ENCODE assay signal across 12 cellular contexts in the genomic region with DNA sequence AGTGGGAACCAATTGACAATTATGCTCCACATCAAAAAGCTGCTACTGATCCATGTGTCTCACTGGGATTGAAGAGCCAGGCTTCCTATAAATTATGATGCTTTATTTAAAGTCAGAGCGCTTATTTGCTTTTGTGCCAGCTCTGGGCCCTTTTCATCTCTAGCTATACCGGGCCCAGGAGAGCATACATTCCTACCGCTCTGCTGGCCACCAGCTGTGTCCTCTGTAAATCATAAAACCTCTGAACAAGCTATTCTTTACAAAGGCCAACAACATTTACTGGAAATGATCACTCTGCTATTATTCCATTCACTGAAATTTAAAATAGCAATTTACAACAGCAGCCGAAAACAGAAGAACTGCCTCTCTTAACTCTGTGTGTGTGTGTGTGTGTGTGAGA.
DNase-seq lines count a peak whose midpoint lies in the region; ATAC-seq, FAIRE-seq and TF ChIP-seq lines count a peak whose summit lies in the region.
"Had no signal": no experiment of that assay in that cellular context is flagged by ENCODE, and none has a peak within 500 bp of the region (broad histone marks: within the 10 kb centered on the region; RNA-seq: fewer than 3 reads in every experiment).

No MANE protein-coding gene starts in this region.

- no peak for TF ChIP-seq POLR2A in A549 (IDR thresholded peaks at IDR 0.05; ENCODE audit: low read length)

- DNase-seq in A549 (ENCODE audit: low read depth in 1 of 2, low spot score in 1 of 2) (no peak), NCI-H146 treated with DMSO at 0.1 percent for 48 hours (lab: John Stamatoyannopoulos, UW; ENCODE audit: unreplicated experiment) (peak; percentile 33), GF-D8 (lab: John Stamatoyannopoulos, UW) (no peak)
- DNase-seq in stimulated activated naive CD8-positive, alpha-beta T cell treated with anti-CD3 and anti-CD28 coated beads, Interleukin-15, Interleukin-2, amounts not matched to agents 100 U/mL and 50 U/mL, for 24 hours: no peak
- DNase-seq: activated naive CD4-positive, alpha-beta T cell; effector CD8-positive, alpha-beta T cell; naive B cell; RPMI8226 had no signal

- no peak overlapping the region for H3K4me3 ChIP-seq in A549
- no peak overlapping the region for H3K4me3 ChIP-seq in mesodermal cell (ENCODE audit: extremely low read depth, insufficient read depth, low read length, poor library complexity, severe bottlenecking)

- CTCF ChIA-PET in A549 (lab: Yijun Ruan, JAX): interaction anchor here (1.4 kb wide), 1 partner anchor 13 kb away, joined by 4 read pairs; no protein-coding TSS in a partner anchor

- H3K4me2 ChIP-seq in A549: peak overlapping the region; percentile 81

- POLR2A ChIA-PET in A549 (lab: Yijun Ruan, JAX): no interaction called here

- WGBS in A549 (ENCODE audit: missing lambda C conversion rate): 57% methylated on average over 4 of the region's 4 CpGs
- WGBS in mesodermal cell (ENCODE audit: insufficient coverage in 2 of 2), 2 experiments: 57 to 77% methylated on average over 3 of the region's 4 CpGs

- TF ChIP-seq RAD21 in A549 (conservative IDR thresholded peaks at IDR 0.05 in 1 of 2, IDR thresholded peaks at IDR 0.05 in 1 of 2): no peak

- no peak for TF ChIP-seq EP300 in A549 (IDR thresholded peaks at IDR 0.05)

- ATAC-seq in A549 (no peak), HG03039 (IDR thresholded peaks at IDR 0.05; ENCODE audit: unreplicated experiment) (no peak), GM18502 (IDR thresholded peaks at IDR 0.05; ENCODE audit: poor library complexity, unreplicated experiment) (no peak)
- ATAC-seq in stimulated activated naive CD8-positive, alpha-beta T cell treated with anti-CD3 and anti-CD28 coated beads, Interleukin-15, Interleukin-2, amounts not matched to agents 100 U/mL and 50 U/mL, for 24 hours: no peak

- no peaks in the 10 kb centered on the region for H3K36me3 ChIP-seq in mesodermal cell (ENCODE audit: control insufficient read depth, insufficient read depth, low read length)

- H3K27ac ChIP-seq in A549 (peak overlapping the region; percentile 83 to 87), VCaP (peak overlapping the region; percentile 77), mesodermal cell (ENCODE audit: low read depth, low read length, severe bottlenecking) (peak overlapping the region; percentile 16)

- FAIRE-seq in A549 (lab: Jason Lieb, UNC): no peak

- TF ChIP-seq CTCF in A549 (IDR thresholded peaks at IDR 0.05): no peak
- TF ChIP-seq CTCF in VCaP (conservative IDR thresholded peaks at IDR 0.05): no peak

- peaks cover 79% of the 10 kb centered on the region for H3K4me1 ChIP-seq in A549
- H3K4me1 ChIP-seq in mesodermal cell (ENCODE audit: control insufficient read depth, insufficient read depth, low read length, poor library complexity, severe bottlenecking): peaks cover 95% of the 10 kb centered on the region

- H3K9me3 ChIP-seq in A549 (no peaks in the 10 kb centered on the region), mesodermal cell (ENCODE audit: control insufficient read depth, low read length) (no peaks in the 10 kb centered on the region)

TF ChIP-seq in A549, 52 proteins besides CTCF, POLR2A, EP300 and RAD21:
- TF ChIP-seq, protein P1, sequence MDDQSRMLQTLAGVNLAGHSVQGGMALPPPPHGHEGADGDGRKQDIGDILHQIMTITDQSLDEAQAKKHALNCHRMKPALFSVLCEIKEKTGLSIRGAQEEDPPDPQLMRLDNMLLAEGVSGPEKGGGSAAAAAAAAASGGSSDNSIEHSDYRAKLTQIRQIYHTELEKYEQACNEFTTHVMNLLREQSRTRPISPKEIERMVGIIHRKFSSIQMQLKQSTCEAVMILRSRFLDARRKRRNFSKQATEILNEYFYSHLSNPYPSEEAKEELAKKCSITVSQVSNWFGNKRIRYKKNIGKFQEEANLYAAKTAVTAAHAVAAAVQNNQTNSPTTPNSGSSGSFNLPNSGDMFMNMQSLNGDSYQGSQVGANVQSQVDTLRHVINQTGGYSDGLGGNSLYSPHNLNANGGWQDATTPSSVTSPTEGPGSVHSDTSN (IDR thresholded peaks at IDR 0.05): no peak
- TF ChIP-seq ZFP36 (IDR thresholded peaks at IDR 0.05; ENCODE audit: borderline replicate concordance, partially characterized antibody) (no peak), MAFK (IDR thresholded peaks at IDR 0.05; ENCODE audit: partially characterized antibody) (no peak), CHD2 (IDR thresholded peaks at IDR 0.05; ENCODE audit: low read length, partially characterized antibody) (no peak), ZNF302 (CRISPR knock-in tag; IDR thresholded peaks at IDR 0.05) (no peak), CBX2 (IDR thresholded peaks at IDR 0.05; ENCODE audit: borderline replicate concordance, low read depth) (no peak), POLR2AphosphoS2 (conservative IDR thresholded peaks at IDR 0.05; ENCODE audit: low read length) (no peak), EHMT2 (IDR thresholded peaks at IDR 0.05; ENCODE audit: low read depth) (no peak), SREBF2 (IDR thresholded peaks at IDR 0.05) (no peak), ZSCAN20 (CRISPR knock-in tag; IDR thresholded peaks at IDR 0.05) (no peak), NFE2L2 (conservative IDR thresholded peaks at IDR 0.05; ENCODE audit: low read length) (no peak), NPAS2 (CRISPR knock-in tag; IDR thresholded peaks at IDR 0.05; ENCODE audit: borderline replicate concordance) (no peak), KDM5A (IDR thresholded peaks at IDR 0.05) (no peak), RNF2 (IDR thresholded peaks at IDR 0.05; ENCODE audit: borderline replicate concordance, low read depth) (no peak), JUNB (IDR thresholded peaks at IDR 0.05) (no peak), MYC (IDR thresholded peaks at IDR 0.05; ENCODE audit: borderline replicate concordance, low read length) (no peak)
- TF ChIP-seq, protein P2, sequence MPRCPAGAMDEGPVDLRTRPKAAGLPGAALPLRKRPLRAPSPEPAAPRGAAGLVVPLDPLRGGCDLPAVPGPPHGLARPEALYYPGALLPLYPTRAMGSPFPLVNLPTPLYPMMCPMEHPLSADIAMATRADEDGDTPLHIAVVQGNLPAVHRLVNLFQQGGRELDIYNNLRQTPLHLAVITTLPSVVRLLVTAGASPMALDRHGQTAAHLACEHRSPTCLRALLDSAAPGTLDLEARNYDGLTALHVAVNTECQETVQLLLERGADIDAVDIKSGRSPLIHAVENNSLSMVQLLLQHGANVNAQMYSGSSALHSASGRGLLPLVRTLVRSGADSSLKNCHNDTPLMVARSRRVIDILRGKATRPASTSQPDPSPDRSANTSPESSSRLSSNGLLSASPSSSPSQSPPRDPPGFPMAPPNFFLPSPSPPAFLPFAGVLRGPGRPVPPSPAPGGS (IDR thresholded peaks at IDR 0.05): no peak
- TF ChIP-seq, protein P3, sequence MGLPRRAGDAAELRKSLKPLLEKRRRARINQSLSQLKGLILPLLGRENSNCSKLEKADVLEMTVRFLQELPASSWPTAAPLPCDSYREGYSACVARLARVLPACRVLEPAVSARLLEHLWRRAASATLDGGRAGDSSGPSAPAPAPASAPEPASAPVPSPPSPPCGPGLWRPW (IDR thresholded peaks at IDR 0.05): no peak
- TF ChIP-seq, protein P4, sequence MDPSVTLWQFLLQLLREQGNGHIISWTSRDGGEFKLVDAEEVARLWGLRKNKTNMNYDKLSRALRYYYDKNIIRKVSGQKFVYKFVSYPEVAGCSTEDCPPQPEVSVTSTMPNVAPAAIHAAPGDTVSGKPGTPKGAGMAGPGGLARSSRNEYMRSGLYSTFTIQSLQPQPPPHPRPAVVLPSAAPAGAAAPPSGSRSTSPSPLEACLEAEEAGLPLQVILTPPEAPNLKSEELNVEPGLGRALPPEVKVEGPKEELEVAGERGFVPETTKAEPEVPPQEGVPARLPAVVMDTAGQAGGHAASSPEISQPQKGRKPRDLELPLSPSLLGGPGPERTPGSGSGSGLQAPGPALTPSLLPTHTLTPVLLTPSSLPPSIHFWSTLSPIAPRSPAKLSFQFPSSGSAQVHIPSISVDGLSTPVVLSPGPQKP (IDR thresholded peaks at IDR 0.05; ENCODE audit: low read depth, low read length): no peak

Comparison
In these comparisons a context has a peak if more than half of its experiments do, and no peak if none do; other contexts are left out.
1. H3K27ac ChIP-seq: peak in every context shown above with its lines; median percentile 85 in A549; 77 in VCaP; 16 in mesodermal cell.